In genomic region chr7:107268593-107268992, GRCh38 we compare ENCODE assay signal across 22 cellular contexts.
DNase-seq lines count a peak whose midpoint lies in the region; ATAC-seq, FAIRE-seq and TF ChIP-seq lines count a peak whose summit lies in the region.
"Had no signal": no experiment of that assay in that cellular context is flagged by ENCODE, and none has a peak within 500 bp of the region (broad histone marks: within the 10 kb centered on the region; RNA-seq: fewer than 3 reads in every experiment).

No MANE protein-coding gene starts in this region.

- 74% methylated on average over 2 of the region's 2 CpGs for WGBS in A549 (ENCODE audit: missing lambda C conversion rate)
- 91 to 97% (median 94%) methylated on average over 2 of the region's 2 CpGs for WGBS in small intestine, 3 donors
- WGBS in body of pancreas, 2 donors, result 89 to 94% methylated on average over 2 of the region's 2 CpGs

- no peak for TF ChIP-seq RAD21 in A549 (conservative IDR thresholded peaks at IDR 0.05 in 1 of 2, IDR thresholded peaks at IDR 0.05 in 1 of 2)

- H3K27ac ChIP-seq in A549, result no peak overlapping the region
- no peak overlapping the region for H3K27ac ChIP-seq in small intestine (ENCODE audit: low read depth in 1 of 2, low read length in 1 of 2)
- no peak overlapping the region for H3K27ac ChIP-seq in body of pancreas
- H3K27ac ChIP-seq: C4-2B had no signal

- H3K36me3 ChIP-seq in small intestine (ENCODE audit: control insufficient read depth in 2 of 2, insufficient read depth in 2 of 2, low read length in 2 of 2) (peaks cover 0 to 2% of the 10 kb centered on the region in 2 donors), body of pancreas (replicated peaks in 1 of 2; ENCODE audit: insufficient read depth in 1 of 2, low read depth in 2 of 2) (no peaks in the 10 kb centered on the region)

- no peaks in the 10 kb centered on the region for H3K27me3 ChIP-seq in small intestine (ENCODE audit: control insufficient read depth in 2 of 2, insufficient read depth in 2 of 2, low read length in 2 of 2)
- H3K27me3 ChIP-seq in body of pancreas, result no peaks in the 10 kb centered on the region

- H3K4me3 ChIP-seq in A549 (no peak overlapping the region), small intestine (ENCODE audit: low read depth in 1 of 2, low read length in 2 of 2) (no peak overlapping the region), body of pancreas (no peak overlapping the region)
- H3K4me3 ChIP-seq: GM12878, GM23338 had no signal

- BruUV-seq in Calu3 (replicated peaks; lab: Mats Ljungman, UMichigan), result no TSS peak

- H3K36me3 Mint-ChIP-seq in Calu3 (ENCODE audit: insufficient read depth, unreplicated experiment), result no peaks in the 10 kb centered on the region

- ATAC-seq in A549, result no peak
- no peak for ATAC-seq in body of pancreas
- ATAC-seq: CD8-positive, alpha-beta T cell; GM12878; GM23338 had no signal

- POLR2A ChIA-PET in A549 (lab: Yijun Ruan, JAX), result interaction anchor here (0.6 kb wide), 1 partner anchor 48 kb away, joined by 12 read pairs; no protein-coding TSS in a partner anchor

- no peak overlapping the region for H3K4me3 Mint-ChIP-seq in Calu3 (ENCODE audit: low read depth, unreplicated experiment)
- H3K4me3 Mint-ChIP-seq: CD4-positive, CD25-positive, alpha-beta regulatory T cell; CD8-positive, alpha-beta T cell; GM23338 had no signal

- no peaks in the 10 kb centered on the region for H3K27me3 Mint-ChIP-seq in Calu3 (ENCODE audit: unreplicated experiment)
- H3K27me3 Mint-ChIP-seq: CD4-positive, CD25-positive, alpha-beta regulatory T cell had no signal

- intact Hi-C loops in Calu3 (cut with micrococcal nuclease; ENCODE audit: unreplicated experiment) (no loop called here), body of pancreas (cut with DNase I) (no loop called here)

- CTCF ChIA-PET in A549 (lab: Yijun Ruan, JAX) (no interaction called here), Calu3 (lab: Charles Lee) (no interaction called here)

- TF ChIP-seq CTCF in A549 (IDR thresholded peaks at IDR 0.05) (no peak), Calu3 (IDR thresholded peaks at IDR 0.05; ENCODE audit: unreplicated experiment) (no peak), body of pancreas (IDR thresholded peaks at IDR 0.05) (no peak)

- H3K9me3 ChIP-seq in A549 (no peaks in the 10 kb centered on the region), small intestine (ENCODE audit: control insufficient read depth, low read depth) (no peaks in the 10 kb centered on the region), body of pancreas (no peaks in the 10 kb centered on the region)
- H3K9me3 ChIP-seq: Caco-2 had no signal

- H3K27ac Mint-ChIP-seq in Calu3 (ENCODE audit: unreplicated experiment), result no peak overlapping the region
- H3K27ac Mint-ChIP-seq: CD4-positive, CD25-positive, alpha-beta regulatory T cell; CD8-positive, alpha-beta T cell; GM23338 had no signal

- H3K4me1 Mint-ChIP-seq in Calu3 (ENCODE audit: low read depth, unreplicated experiment), result no peaks in the 10 kb centered on the region
- H3K4me1 Mint-ChIP-seq: GM23338 had no signal

- no peak for TF ChIP-seq POLR2A in A549 (IDR thresholded peaks at IDR 0.05; ENCODE audit: low read length)
- TF ChIP-seq POLR2A in H54 (IDR thresholded peaks at IDR 0.05; ENCODE audit: low read depth, low read length), result no peak
- TF ChIP-seq POLR2A in body of pancreas (IDR thresholded peaks at IDR 0.05), result no peak

- DNase-seq in A549 (ENCODE audit: low read depth in 1 of 2, low spot score in 1 of 2), result no peak
- no peak for DNase-seq in H54 (ENCODE audit: insufficient read length, low spot score)
- no peak for DNase-seq in small intestine
- DNase-seq in NCI-H128 (lab: John Stamatoyannopoulos, UW; ENCODE audit: unreplicated experiment), result no peak
- DNase-seq in Calu3, result no peak
- DNase-seq in body of pancreas, result no peak
- DNase-seq: 8988T; Caco-2; CD4-positive, CD25-positive, alpha-beta regulatory T cell; CD8-positive, alpha-beta T cell; DMS 273 treated with DMSO at 0.1 percent for 48 hours; DMS79; EL; GDM1; H7; HCEC 1CT had no signal

- FAIRE-seq in A549 (lab: Jason Lieb, UNC), result no peak
- peak; percentile 50 for FAIRE-seq in H54 (lab: Jason Lieb, UNC)
- FAIRE-seq in colon (lab: Jason Lieb, UNC), result peak; percentile 33
- peak; percentile 61 for FAIRE-seq in small intestine (lab: Jason Lieb, UNC)
- FAIRE-seq: D721Med, GM12878, GM18507 had no signal

- H3K9me3 Mint-ChIP-seq in Calu3 (ENCODE audit: low read depth, unreplicated experiment), result no peaks in the 10 kb centered on the region
- H3K9me3 Mint-ChIP-seq: CD4-positive, CD25-positive, alpha-beta regulatory T cell; CD8-positive, alpha-beta T cell; GM23338 had no signal

- TF ChIP-seq EP300 in A549 (IDR thresholded peaks at IDR 0.05), result no peak

- H3K4me1 ChIP-seq in A549 (no peaks in the 10 kb centered on the region), small intestine (ENCODE audit: control insufficient read depth in 2 of 2, insufficient read depth in 1 of 2, low read depth in 1 of 2, low read length in 1 of 2) (no peaks in the 10 kb centered on the region), body of pancreas (no peaks in the 10 kb centered on the region)

- no peak overlapping the region for H3K4me2 ChIP-seq in A549
- H3K4me2 ChIP-seq: GM23338 had no signal

TF ChIP-seq in A549, 52 proteins besides CTCF, POLR2A, EP300 and RAD21:
- TF ChIP-seq FOXS1 (CRISPR knock-in tag; IDR thresholded peaks at IDR 0.05), result no peak
- TF ChIP-seq HES2 (IDR thresholded peaks at IDR 0.05), result no peak
- TF ChIP-seq TFCP2L1 (CRISPR knock-in tag; IDR thresholded peaks at IDR 0.05), result no peak
- peak; percentile 87 for TF ChIP-seq MAFK (IDR thresholded peaks at IDR 0.05; ENCODE audit: partially characterized antibody)
- no peak for TF ChIP-seq CEBPB (IDR thresholded peaks at IDR 0.05)
- no peak for TF ChIP-seq RCOR1 (IDR thresholded peaks at IDR 0.05; ENCODE audit: low read depth, low read length)
- no peak for TF ChIP-seq ZFP36 (IDR thresholded peaks at IDR 0.05; ENCODE audit: borderline replicate concordance, partially characterized antibody)
- no peak for TF ChIP-seq SREBF2 (IDR thresholded peaks at IDR 0.05)
